In the genomic region with DNA sequence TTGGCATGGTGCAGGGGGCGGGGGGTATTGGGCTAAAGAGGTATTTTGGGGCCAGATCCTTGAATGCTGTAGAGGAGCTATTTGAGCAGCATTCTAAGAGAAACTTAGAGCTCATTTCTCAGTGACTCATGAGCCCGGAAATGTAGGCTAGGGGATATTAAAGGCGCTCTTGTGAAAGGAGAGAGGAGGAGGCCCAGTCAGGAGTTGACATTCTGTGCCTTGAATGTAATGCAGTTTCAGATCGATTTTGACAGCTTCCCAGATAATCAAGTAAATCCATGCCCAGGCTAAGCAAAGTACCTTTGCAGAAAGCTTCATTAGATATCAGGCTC, we compare ENCODE assay signal across 8 cellular contexts. TPM values are rescaled to one million over a fixed set of nuclear protein-coding genes. Genes with fewer than 3 reads are reported as not detected.
DNase-seq lines count a peak whose midpoint lies in the region; ATAC-seq and TF ChIP-seq lines count a peak whose summit lies in the region.

No MANE protein-coding gene starts in this region.

- in situ Hi-C loops in gastrocnemius medialis (cut with MboI; ENCODE audit: low sequenced_read_pairs in 4 of 4): loop anchor here in 2 of 4 donors (10.0 kb wide), 2 partner anchors 71 to 81 kb away; no protein-coding TSS in a partner anchor

- H3K9me3 ChIP-seq in OCI-LY3 (ENCODE audit: insufficient read depth, low read length): no peaks in the 10 kb centered on the region
- no peaks in the 10 kb centered on the region for H3K9me3 ChIP-seq in iPS DF 6.9 (ENCODE audit: control insufficient read depth, insufficient read depth, low read length)
- H3K9me3 ChIP-seq in gastrocnemius medialis: no peaks in the 10 kb centered on the region

- H3K36me3 ChIP-seq in OCI-LY3 (replicated peaks; ENCODE audit: low read depth, low read length) (peaks cover 13% of the 10 kb centered on the region), iPS DF 6.9 (ENCODE audit: control insufficient read depth, insufficient read depth, low read length) (no peaks in the 10 kb centered on the region), gastrocnemius medialis (no peaks in the 10 kb centered on the region)

- peaks cover 43% of the 10 kb centered on the region for H3K4me1 ChIP-seq in OCI-LY3 (ENCODE audit: low read length)
- peaks cover 2% of the 10 kb centered on the region; the same call in 1 of the 2 replicates for H3K4me1 ChIP-seq in iPS DF 6.9 (ENCODE audit: control insufficient read depth, insufficient read depth, low read length)
- peaks cover 45 to 49% of the 10 kb centered on the region in 2 donors for H3K4me1 ChIP-seq in gastrocnemius medialis

- intact Hi-C loops in gastrocnemius medialis (cut with DNase I; ENCODE audit: low total_unique reads): no loop called here

- TF ChIP-seq CTCF in OCI-LY3 (IDR thresholded peaks at IDR 0.05; ENCODE audit: low read depth, low read length) (no peak), gastrocnemius medialis (IDR thresholded peaks at IDR 0.05 in 4 of 5, conservative IDR thresholded peaks at IDR 0.05 in 1 of 5) (no peak)

- DNase-seq in AML-193 (lab: John Stamatoyannopoulos, UW) (peak; percentile 63 to 64), amniotic epithelial cell (ENCODE audit: low read depth) (peak; percentile 77), iPS DF 6.9 (ENCODE audit: low read depth, low spot score) (no peak), gastrocnemius medialis (peak; percentile 12 to 34), NCI-H446 (lab: John Stamatoyannopoulos, UW) (no peak), SK-N-DZ (ENCODE audit: low spot score) (no peak)

- H4K20me1 ChIP-seq in OCI-LY3 (ENCODE audit: insufficient read depth, low read length): peaks cover 49% of the 10 kb centered on the region

- no peak overlapping the region for H2AFZ ChIP-seq in OCI-LY3 (ENCODE audit: low read depth, low read length)

- H3K4me3 ChIP-seq in OCI-LY3 (ENCODE audit: low read length): peak overlapping the region; percentile 95
- H3K4me3 ChIP-seq in iPS DF 6.9 (ENCODE audit: low read length): peak overlapping the region; percentile 94; the same call in 1 of the 2 replicates
- H3K4me3 ChIP-seq in gastrocnemius medialis: peak overlapping the region; percentile 80 to 91 (median 87)

- H3K9ac ChIP-seq in OCI-LY3 (ENCODE audit: low read length): peak overlapping the region; percentile 93

- H3K79me2 ChIP-seq in OCI-LY3 (ENCODE audit: low read length): peaks cover 70% of the 10 kb centered on the region

- H3K27me3 ChIP-seq in OCI-LY3 (ENCODE audit: low read depth, low read length) (no peaks in the 10 kb centered on the region), iPS DF 6.9 (ENCODE audit: control insufficient read depth, insufficient read depth, low read length) (no peaks in the 10 kb centered on the region), gastrocnemius medialis (no peaks in the 10 kb centered on the region)

- no peak for TF ChIP-seq POLR2A in gastrocnemius medialis (IDR thresholded peaks at IDR 0.05)

- H3K27ac ChIP-seq in OCI-LY3 (ENCODE audit: low read length): peak overlapping the region; percentile 81
- no peak overlapping the region for H3K27ac ChIP-seq in iPS DF 6.9 (ENCODE audit: low read length)
- peak overlapping the region; percentile 81 to 98 (median 93) for H3K27ac ChIP-seq in gastrocnemius medialis

- no CpG with 5 or more reads among the region's 4 CpGs for WGBS in iPS DF 6.9 (ENCODE audit: insufficient coverage, insufficient read length)

- peak overlapping the region; percentile 78 for H3K4me2 ChIP-seq in OCI-LY3 (ENCODE audit: low read length)

- peak; percentile 27 for ATAC-seq in GM18909 (IDR thresholded peaks at IDR 0.05; ENCODE audit: poor library complexity, unreplicated experiment)
- ATAC-seq in gastrocnemius medialis: peak; percentile 59 to 64

RNA-seq across cellular contexts. Expression of a gene that starts 1.4 kb away (rescaled TPM):
- total RNA-seq in gastrocnemius medialis: 100 to 1,000 TPM in 3 of 4 donors, 10 to 100 TPM in 1; 93.9 to 211 (median 133) TPM
- polyA plus RNA-seq in SK-N-DZ (2014; cell fraction: cytosol; rRNA removed): 29.9 and 31.6 TPM in 2 replicates
- 17.7 and 18.2 TPM in 2 replicates for polyA plus RNA-seq in SK-N-DZ (2014; cell fraction: nucleus; rRNA removed)

Comparison
In these comparisons a context has a peak if more than half of its experiments do, and no peak if none do; other contexts are left out.
1. DNase-seq: peak in AML-193 (2 of 2), amniotic epithelial cell (single experiment) and gastrocnemius medialis (2 of 2); none in iPS DF 6.9 (single experiment), NCI-H446 (0 of 2) and SK-N-DZ (single experiment).
2. Peak in every context shown above with its lines, with median percentiles within 50 percentile points of each other: H3K4me3 ChIP-seq.